In genomic region chr3:158354713-158355112, GRCh38 we compare ENCODE assay signal across 1 cellular context.
TF ChIP-seq lines count a peak whose summit lies in the region.

No MANE protein-coding gene starts in this region.

TF ChIP-seq in HepG2, 621 proteins besides CTCF, POLR2A, EP300 and RAD21:
- TF ChIP-seq ETV5 (CRISPR knock-in tag; IDR thresholded peaks at IDR 0.05; ENCODE audit: borderline replicate concordance) (no peak), HNF1B (CRISPR knock-in tag; IDR thresholded peaks at IDR 0.05) (no peak), ZNF446 (CRISPR knock-in tag; IDR thresholded peaks at IDR 0.05) (no peak), TBL1XR1 (IDR thresholded peaks at IDR 0.05; ENCODE audit: borderline replicate concordance, low read length, partially characterized antibody) (no peak), ZNF318 (CRISPR knock-in tag; IDR thresholded peaks at IDR 0.05) (no peak), PLSCR1 (CRISPR knock-in tag; IDR thresholded peaks at IDR 0.05; ENCODE audit: borderline replicate concordance) (no peak), NFRKB (IDR thresholded peaks at IDR 0.05) (no peak), ZGPAT (CRISPR knock-in tag; IDR thresholded peaks at IDR 0.05) (no peak), ZNF7 (CRISPR knock-in tag; IDR thresholded peaks at IDR 0.05) (no peak), ZNF296 (CRISPR knock-in tag; conservative IDR thresholded peaks at IDR 0.05) (no peak), WIZ (CRISPR knock-in tag; IDR thresholded peaks at IDR 0.05) (no peak), RAD51 (IDR thresholded peaks at IDR 0.05; ENCODE audit: borderline replicate concordance) (no peak)
- TF ChIP-seq, protein P1, sequence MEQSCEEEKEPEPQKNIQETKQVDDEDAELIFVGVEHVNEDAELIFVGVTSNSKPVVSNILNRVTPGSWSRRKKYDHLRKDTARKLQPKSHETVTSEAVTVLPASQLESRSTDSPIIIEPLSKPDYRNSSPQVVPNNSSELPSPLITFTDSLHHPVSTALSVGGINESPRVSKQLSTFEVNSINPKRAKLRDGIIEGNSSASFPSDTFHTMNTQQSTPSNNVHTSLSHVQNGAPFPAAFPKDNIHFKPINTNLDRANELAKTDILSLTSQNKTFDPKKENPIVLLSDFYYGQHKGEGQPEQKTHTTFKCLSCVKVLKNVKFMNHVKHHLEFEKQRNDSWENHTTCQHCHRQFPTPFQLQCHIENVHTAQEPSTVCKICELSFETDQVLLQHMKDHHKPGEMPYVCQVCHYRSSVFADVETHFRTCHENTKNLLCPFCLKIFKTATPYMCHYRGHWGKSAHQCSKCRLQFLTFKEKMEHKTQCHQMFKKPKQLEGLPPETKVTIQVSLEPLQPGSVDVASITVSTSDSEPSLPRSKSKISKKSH (CRISPR knock-in tag; IDR thresholded peaks at IDR 0.05; ENCODE audit: borderline replicate concordance), result no peak
- TF ChIP-seq, protein P2, sequence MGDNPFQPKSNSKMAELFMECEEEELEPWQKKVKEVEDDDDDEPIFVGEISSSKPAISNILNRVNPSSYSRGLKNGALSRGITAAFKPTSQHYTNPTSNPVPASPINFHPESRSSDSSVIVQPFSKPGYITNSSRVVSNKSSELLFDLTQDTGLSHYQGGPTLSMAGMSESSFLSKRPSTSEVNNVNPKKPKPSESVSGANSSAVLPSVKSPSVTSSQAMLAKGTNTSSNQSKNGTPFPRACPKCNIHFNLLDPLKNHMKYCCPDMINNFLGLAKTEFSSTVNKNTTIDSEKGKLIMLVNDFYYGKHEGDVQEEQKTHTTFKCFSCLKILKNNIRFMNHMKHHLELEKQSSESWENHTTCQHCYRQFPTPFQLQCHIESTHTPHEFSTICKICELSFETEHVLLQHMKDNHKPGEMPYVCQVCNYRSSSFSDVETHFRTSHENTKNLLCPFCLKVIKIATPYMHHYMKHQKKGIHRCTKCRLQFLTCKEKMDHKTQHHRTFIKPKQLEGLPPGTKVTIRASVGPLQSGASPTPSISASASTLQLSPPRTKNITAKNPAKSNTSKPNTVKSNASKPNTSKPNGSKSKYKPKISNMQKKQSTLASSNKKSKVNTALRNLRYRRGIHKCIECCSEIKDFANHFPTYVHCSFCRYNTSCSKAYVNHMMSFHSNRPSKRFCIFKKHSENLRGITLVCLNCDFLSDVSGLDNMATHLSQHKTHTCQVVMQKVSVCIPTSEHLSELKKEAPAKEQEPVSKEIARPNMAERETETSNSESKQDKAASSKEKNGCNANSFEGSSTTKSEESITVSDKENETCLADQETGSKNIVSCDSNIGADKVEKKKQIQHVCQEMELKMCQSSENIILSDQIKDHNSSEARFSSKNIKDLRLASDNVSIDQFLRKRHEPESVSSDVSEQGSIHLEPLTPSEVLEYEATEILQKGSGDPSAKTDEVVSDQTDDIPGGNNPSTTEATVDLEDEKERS (CRISPR knock-in tag; IDR thresholded peaks at IDR 0.05), result no peak
- TF ChIP-seq, protein P3, sequence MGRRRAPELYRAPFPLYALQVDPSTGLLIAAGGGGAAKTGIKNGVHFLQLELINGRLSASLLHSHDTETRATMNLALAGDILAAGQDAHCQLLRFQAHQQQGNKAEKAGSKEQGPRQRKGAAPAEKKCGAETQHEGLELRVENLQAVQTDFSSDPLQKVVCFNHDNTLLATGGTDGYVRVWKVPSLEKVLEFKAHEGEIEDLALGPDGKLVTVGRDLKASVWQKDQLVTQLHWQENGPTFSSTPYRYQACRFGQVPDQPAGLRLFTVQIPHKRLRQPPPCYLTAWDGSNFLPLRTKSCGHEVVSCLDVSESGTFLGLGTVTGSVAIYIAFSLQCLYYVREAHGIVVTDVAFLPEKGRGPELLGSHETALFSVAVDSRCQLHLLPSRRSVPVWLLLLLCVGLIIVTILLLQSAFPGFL (CRISPR knock-in tag; IDR thresholded peaks at IDR 0.05), result no peak
